ENCODE assay signal across 9 cellular contexts in genomic region chr11:3153291-3153861, GRCh38. TPM values are rescaled to one million over a fixed set of nuclear protein-coding genes. Genes with fewer than 3 reads are reported as not detected.
DNase-seq lines count a peak whose midpoint lies in the region; ATAC-seq and TF ChIP-seq lines count a peak whose summit lies in the region.
"Had no signal": no experiment of that assay in that cellular context is flagged by ENCODE, and none has a peak within 500 bp of the region (broad histone marks: within the 10 kb centered on the region; RNA-seq: fewer than 3 reads in every experiment).

No MANE protein-coding gene starts in this region.

- H3K9me3 Mint-ChIP-seq in activated T-cell treated with anti-CD3 and anti-CD28 coated beads, Interleukin-2, amount 50 U/mL, for 24 hours: no peaks in the 10 kb centered on the region
- no peaks in the 10 kb centered on the region for H3K9me3 Mint-ChIP-seq in activated CD8-positive, alpha-beta T cell treated with anti-CD3 and anti-CD28 coated beads, Interleukin-2, amount 10 ng/mL, durations not matched to agents 7 days and 5 days (ENCODE audit: insufficient read depth)
- H3K9me3 Mint-ChIP-seq: activated naive CD4-positive, alpha-beta T cell treated with anti-CD3 and anti-CD28 coated beads, Interleukin-2, amount 50 U/mL, for 24 hours had no signal

- peak overlapping the region; percentile 18 for H3K9ac ChIP-seq in skeletal muscle satellite cell (ENCODE audit: low read depth, low read length)

- H3K36me3 Mint-ChIP-seq in activated T-cell treated with anti-CD3 and anti-CD28 coated beads, Interleukin-2, amount 50 U/mL, for 24 hours (ENCODE audit: low read depth): no peaks in the 10 kb centered on the region
- H3K36me3 Mint-ChIP-seq in activated CD8-positive, alpha-beta T cell treated with anti-CD3 and anti-CD28 coated beads, Interleukin-2, amount 10 ng/mL, durations not matched to agents 7 days and 5 days (ENCODE audit: low read depth): no peaks in the 10 kb centered on the region
- H3K36me3 Mint-ChIP-seq: activated naive CD4-positive, alpha-beta T cell treated with anti-CD3 and anti-CD28 coated beads, Interleukin-2, amount 50 U/mL, for 24 hours had no signal

- peaks cover 9% of the 10 kb centered on the region for H3K4me1 Mint-ChIP-seq in activated T-cell treated with anti-CD3 and anti-CD28 coated beads, Interleukin-2, amount 50 U/mL, for 24 hours (ENCODE audit: low read depth)
- H3K4me1 Mint-ChIP-seq in activated CD8-positive, alpha-beta T cell treated with anti-CD3 and anti-CD28 coated beads, Interleukin-2, amount 10 ng/mL, durations not matched to agents 7 days and 5 days (ENCODE audit: low read depth): peaks cover 11% of the 10 kb centered on the region
- H3K4me1 Mint-ChIP-seq: activated naive CD4-positive, alpha-beta T cell treated with anti-CD3 and anti-CD28 coated beads, Interleukin-2, amount 50 U/mL, for 24 hours had no signal

- peaks cover 12% of the 10 kb centered on the region for H3K4me1 ChIP-seq in body of pancreas
- H3K4me1 ChIP-seq in skeletal muscle satellite cell (ENCODE audit: control insufficient read depth, insufficient read depth, low read length): peaks cover 36% of the 10 kb centered on the region

- no peaks in the 10 kb centered on the region for H3K27me3 Mint-ChIP-seq in activated T-cell treated with anti-CD3 and anti-CD28 coated beads, Interleukin-2, amount 50 U/mL, for 24 hours
- no peaks in the 10 kb centered on the region for H3K27me3 Mint-ChIP-seq in activated CD8-positive, alpha-beta T cell treated with anti-CD3 and anti-CD28 coated beads, Interleukin-2, amount 10 ng/mL, durations not matched to agents 7 days and 5 days (ENCODE audit: low read depth)
- H3K27me3 Mint-ChIP-seq: activated naive CD4-positive, alpha-beta T cell treated with anti-CD3 and anti-CD28 coated beads, Interleukin-2, amount 50 U/mL, for 24 hours had no signal

- H3K9me3 ChIP-seq in body of pancreas (no peaks in the 10 kb centered on the region), skeletal muscle satellite cell (replicated peaks; ENCODE audit: low read length) (no peaks in the 10 kb centered on the region)

- intact Hi-C loops in body of pancreas (cut with DNase I): no loop called here

- no peaks in the 10 kb centered on the region for H3K27me3 ChIP-seq in body of pancreas
- no peaks in the 10 kb centered on the region for H3K27me3 ChIP-seq in skeletal muscle satellite cell (ENCODE audit: control insufficient read depth, insufficient read depth, low read length)

- H3K4me3 ChIP-seq in body of pancreas (no peak overlapping the region), skeletal muscle satellite cell (ENCODE audit: low read length) (no peak overlapping the region)

- no peak for TF ChIP-seq CTCF in body of pancreas (IDR thresholded peaks at IDR 0.05)

- ATAC-seq in body of pancreas (peak; percentile 71), GM21528 (IDR thresholded peaks at IDR 0.05; ENCODE audit: low FRiP score, unreplicated experiment) (no peak), HG03521 (IDR thresholded peaks at IDR 0.05; ENCODE audit: unreplicated experiment) (no peak)
- ATAC-seq in activated CD8-positive, alpha-beta T cell treated with anti-CD3 and anti-CD28 coated beads, Interleukin-2, amount 10 ng/mL, durations not matched to agents 7 days and 5 days: no peak

- no peak for TF ChIP-seq POLR2A in body of pancreas (IDR thresholded peaks at IDR 0.05)

- CTCF ChIA-PET in activated CD8-positive, alpha-beta T cell treated with anti-CD3 and anti-CD28 coated beads, Interleukin-2, amount 10 ng/mL, durations not matched to agents 7 days and 5 days (lab: Charles Lee): no interaction called here

- 63 to 81% methylated on average over 12 to 14 of the region's 14 CpGs for WGBS in body of pancreas, 2 donors

- H3K27ac ChIP-seq in body of pancreas: peak overlapping the region in 1 of 4 donors; percentile 61

- H3K4me3 Mint-ChIP-seq in activated T-cell treated with anti-CD3 and anti-CD28 coated beads, Interleukin-2, amount 50 U/mL, for 24 hours: no peak overlapping the region
- H3K4me3 Mint-ChIP-seq in activated CD8-positive, alpha-beta T cell treated with anti-CD3 and anti-CD28 coated beads, Interleukin-2, amount 10 ng/mL, durations not matched to agents 7 days and 5 days: no peak overlapping the region
- H3K4me3 Mint-ChIP-seq: activated naive CD4-positive, alpha-beta T cell treated with anti-CD3 and anti-CD28 coated beads, Interleukin-2, amount 50 U/mL, for 24 hours had no signal

- no peaks in the 10 kb centered on the region for H3K36me3 ChIP-seq in body of pancreas (replicated peaks in 1 of 2; ENCODE audit: insufficient read depth in 1 of 2, low read depth in 2 of 2)
- H3K36me3 ChIP-seq in skeletal muscle satellite cell (ENCODE audit: insufficient read depth, low read length): peaks cover 8% of the 10 kb centered on the region

- DNase-seq in EL: peak; percentile 88
- peak in 3 of 4 donors; percentile 43 to 56 (median 47) for DNase-seq in body of pancreas
- peak; percentile 73 for DNase-seq in islet precursor cell
- DNase-seq in activated T-cell treated with anti-CD3 and anti-CD28 coated beads, Interleukin-2, amount 50 U/mL, for 24 hours: no peak
- no peak for DNase-seq in activated CD8-positive, alpha-beta T cell treated with anti-CD3 and anti-CD28 coated beads, Interleukin-2, amount 10 ng/mL, durations not matched to agents 7 days and 5 days

- no peak overlapping the region for H3K27ac Mint-ChIP-seq in activated T-cell treated with anti-CD3 and anti-CD28 coated beads, Interleukin-2, amount 50 U/mL, for 24 hours
- no peak overlapping the region for H3K27ac Mint-ChIP-seq in activated CD8-positive, alpha-beta T cell treated with anti-CD3 and anti-CD28 coated beads, Interleukin-2, amount 10 ng/mL, durations not matched to agents 7 days and 5 days
- H3K27ac Mint-ChIP-seq: activated naive CD4-positive, alpha-beta T cell treated with anti-CD3 and anti-CD28 coated beads, Interleukin-2, amount 50 U/mL, for 24 hours had no signal

- H3K4me2 ChIP-seq in skeletal muscle satellite cell (ENCODE audit: low read length): peak overlapping the region; percentile 32

- POLR2A ChIA-PET in activated CD8-positive, alpha-beta T cell treated with anti-CD3 and anti-CD28 coated beads, Interleukin-2, amount 10 ng/mL, durations not matched to agents 7 days and 5 days (lab: Charles Lee): no interaction called here

RNA-seq across cellular contexts. Expression of gene OSBPL5, which starts 11.7 kb away (rescaled TPM):
- total RNA-seq in body of pancreas: 10 to 100 TPM; 22.3 to 62.0 TPM
- 35.0 and 37.1 TPM in 2 replicates for total RNA-seq in skeletal muscle satellite cell (2012; rRNA removed)
- 10 to 100 TPM; 10.1 to 11.0 TPM for total RNA-seq in activated CD8-positive, alpha-beta T cell treated with anti-CD3 and anti-CD28 coated beads, Interleukin-2, amount 10 ng/mL, durations not matched to agents 7 days and 5 days

Comparison
In these comparisons a context has a peak if more than half of its experiments do, and no peak if none do; other contexts are left out.
1. DNase-seq: peak in EL (single experiment), body of pancreas (3 of 4) and islet precursor cell (single experiment); none in activated T-cell treated with anti-CD3 and anti-CD28 coated beads, Interleukin-2, amount 50 U/mL, for 24 hours (single experiment) and activated CD8-positive, alpha-beta T cell treated with anti-CD3 and anti-CD28 coated beads, Interleukin-2, amount 10 ng/mL, durations not matched to agents 7 days and 5 days (single experiment).